In genomic region chr5:120886351-120886860, GRCh38 we compare ENCODE assay signal across 14 cellular contexts.
DNase-seq lines count a peak whose midpoint lies in the region; ATAC-seq lines count a peak whose summit lies in the region.
"Had no signal": no experiment of that assay in that cellular context is flagged by ENCODE, and none has a peak within 500 bp of the region (broad histone marks: within the 10 kb centered on the region; RNA-seq: fewer than 3 reads in every experiment).

No MANE protein-coding gene starts in this region.

- H3K27me3 ChIP-seq in BLaER1 treated with 17β-estradiol and CSF1 and Interleukin-3, amounts not matched to agents 10 nM and 100 nM, result no peaks in the 10 kb centered on the region

- H3K4me1 ChIP-seq in BLaER1 treated with 17β-estradiol and CSF1 and Interleukin-3, amounts not matched to agents 10 nM and 100 nM, result peaks cover 6 to 26% (median 20%) of the 10 kb centered on the region in 10 experiments
- H3K4me1 ChIP-seq: Caco-2 had no signal

- no peaks in the 10 kb centered on the region for H3K4me1 Mint-ChIP-seq in stimulated activated effector memory CD8-positive, alpha-beta T cell treated with anti-CD3 and anti-CD28 coated beads, Interleukin-12 subunit alpha, Interleukin-12 subunit beta, amount 100 ng/mL, for 72 hours
- H3K4me1 Mint-ChIP-seq in activated naive CD8-positive, alpha-beta T cell treated with anti-CD3 and anti-CD28 coated beads for 36 hours, result no peaks in the 10 kb centered on the region
- H3K4me1 Mint-ChIP-seq: B cell; CD8-positive, alpha-beta memory T cell had no signal

- H3K4me3 ChIP-seq in BLaER1 treated with 17β-estradiol and CSF1 and Interleukin-3, amounts not matched to agents 10 nM and 100 nM, result no peak overlapping the region
- no peak overlapping the region for H3K4me3 ChIP-seq in Jurkat, Clone E6-1 (ENCODE audit: low read length)
- H3K4me3 ChIP-seq: GM12878 had no signal

- no peaks in the 10 kb centered on the region for H3K36me3 Mint-ChIP-seq in stimulated activated effector memory CD8-positive, alpha-beta T cell treated with anti-CD3 and anti-CD28 coated beads, Interleukin-12 subunit alpha, Interleukin-12 subunit beta, amount 100 ng/mL, for 72 hours
- H3K36me3 Mint-ChIP-seq in activated naive CD8-positive, alpha-beta T cell treated with anti-CD3 and anti-CD28 coated beads for 36 hours, result no peaks in the 10 kb centered on the region
- H3K36me3 Mint-ChIP-seq: CD8-positive, alpha-beta memory T cell had no signal

- no peak overlapping the region for H3K9ac ChIP-seq in BLaER1 treated with 17β-estradiol and CSF1 and Interleukin-3, amounts not matched to agents 10 nM and 100 nM

- no peak overlapping the region for H3K4me3 Mint-ChIP-seq in stimulated activated effector memory CD8-positive, alpha-beta T cell treated with anti-CD3 and anti-CD28 coated beads, Interleukin-12 subunit alpha, Interleukin-12 subunit beta, amount 100 ng/mL, for 72 hours
- H3K4me3 Mint-ChIP-seq in activated naive CD8-positive, alpha-beta T cell treated with anti-CD3 and anti-CD28 coated beads for 36 hours, result no peak overlapping the region
- H3K4me3 Mint-ChIP-seq: B cell; CD8-positive, alpha-beta memory T cell had no signal

- peaks cover 15% of the 10 kb centered on the region for H3K9me3 Mint-ChIP-seq in stimulated activated effector memory CD8-positive, alpha-beta T cell treated with anti-CD3 and anti-CD28 coated beads, Interleukin-12 subunit alpha, Interleukin-12 subunit beta, amount 100 ng/mL, for 72 hours
- H3K9me3 Mint-ChIP-seq in activated naive CD8-positive, alpha-beta T cell treated with anti-CD3 and anti-CD28 coated beads for 36 hours, result peaks cover 3% of the 10 kb centered on the region

- no peak overlapping the region for H3K27ac Mint-ChIP-seq in stimulated activated effector memory CD8-positive, alpha-beta T cell treated with anti-CD3 and anti-CD28 coated beads, Interleukin-12 subunit alpha, Interleukin-12 subunit beta, amount 100 ng/mL, for 72 hours
- no peak overlapping the region for H3K27ac Mint-ChIP-seq in activated naive CD8-positive, alpha-beta T cell treated with anti-CD3 and anti-CD28 coated beads for 36 hours
- H3K27ac Mint-ChIP-seq: B cell; CD8-positive, alpha-beta memory T cell had no signal

- no peaks in the 10 kb centered on the region for H4K20me1 ChIP-seq in BLaER1 treated with 17β-estradiol and CSF1 and Interleukin-3, amounts not matched to agents 10 nM and 100 nM

- no peaks in the 10 kb centered on the region for H3K36me3 ChIP-seq in BLaER1 treated with 17β-estradiol and CSF1 and Interleukin-3, amounts not matched to agents 10 nM and 100 nM

- peak; percentile 44 for DNase-seq in Jurkat, Clone E6-1 (ENCODE audit: low read depth, low spot score)
- DNase-seq in UCSD-AML1 (lab: John Stamatoyannopoulos, UW; ENCODE audit: unreplicated experiment) (peak; percentile 3), GDM1 (lab: John Stamatoyannopoulos, UW) (no peak)
- no peak for DNase-seq in stimulated activated effector memory CD8-positive, alpha-beta T cell treated with anti-CD3 and anti-CD28 coated beads, Interleukin-12 subunit alpha, Interleukin-12 subunit beta, amount 100 ng/mL, for 72 hours (ENCODE audit: low spot score in 2 of 2)
- DNase-seq in activated naive CD8-positive, alpha-beta T cell treated with anti-CD3 and anti-CD28 coated beads for 36 hours, result no peak
- DNase-seq: Caco-2; CD8-positive, alpha-beta memory T cell; DMS53; H7; IMR-90 had no signal

- H3K4me2 ChIP-seq in BLaER1 treated with 17β-estradiol and CSF1 and Interleukin-3, amounts not matched to agents 10 nM and 100 nM, result peak overlapping the region; percentile 38 to 84 (median 70); a peak in 21 of 22 replicates

- peak overlapping the region in 3 of 11 experiments; percentile 25 to 33 (median 29); a peak in 4 of 22 replicates for H3K27ac ChIP-seq in BLaER1 treated with 17β-estradiol and CSF1 and Interleukin-3, amounts not matched to agents 10 nM and 100 nM

- no peaks in the 10 kb centered on the region for H3K9me3 ChIP-seq in BLaER1 treated with 17β-estradiol and CSF1 and Interleukin-3, amounts not matched to agents 10 nM and 100 nM (replicated peaks in 1 of 11)
- H3K9me3 ChIP-seq: Caco-2 had no signal

- peak; percentile 43 for ATAC-seq in stimulated activated effector memory CD8-positive, alpha-beta T cell treated with anti-CD3 and anti-CD28 coated beads, Interleukin-12 subunit alpha, Interleukin-12 subunit beta, amount 100 ng/mL, for 72 hours
- no peak for ATAC-seq in HG02759 (IDR thresholded peaks at IDR 0.05; ENCODE audit: unreplicated experiment)
- ATAC-seq: GM12878 had no signal

- H3K27me3 Mint-ChIP-seq in activated naive CD8-positive, alpha-beta T cell treated with anti-CD3 and anti-CD28 coated beads for 36 hours, result no peaks in the 10 kb centered on the region
- H3K27me3 Mint-ChIP-seq: B cell had no signal

Comparison
In these comparisons a context has a peak if more than half of its experiments do, and no peak if none do; other contexts are left out.
1. DNase-seq: peak in Jurkat, Clone E6-1 (single experiment) and UCSD-AML1 (single experiment); none in stimulated activated effector memory CD8-positive, alpha-beta T cell treated with anti-CD3 and anti-CD28 coated beads, Interleukin-12 subunit alpha, Interleukin-12 subunit beta, amount 100 ng/mL, for 72 hours (0 of 2), activated naive CD8-positive, alpha-beta T cell treated with anti-CD3 and anti-CD28 coated beads for 36 hours (single experiment) and GDM1 (single experiment).